ENCODE assay signal across 23 cellular contexts in genomic region chr4:74770511-74770910, GRCh38. TPM values are rescaled to one million over a fixed set of nuclear protein-coding genes. Genes with fewer than 3 reads are reported as not detected.
"Had no signal": no experiment of that assay in that cellular context is flagged by ENCODE, and none has a peak within 500 bp of the region (broad histone marks: within the 10 kb centered on the region; RNA-seq: fewer than 3 reads in every experiment).

No MANE protein-coding gene starts in this region.

- H3K27ac ChIP-seq: dorsolateral prefrontal cortex, gastrocnemius medialis, ovary, right lobe of liver, testis had no signal

- H3K27me3 ChIP-seq: dorsolateral prefrontal cortex, gastrocnemius medialis, ovary, right lobe of liver, testis, tibial artery had no signal

- H3K4me1 ChIP-seq: gastrocnemius medialis, testis had no signal

- DNase-seq: dorsolateral prefrontal cortex; effector CD4-positive, alpha-beta T cell; gastrocnemius medialis; head of caudate nucleus; kidney; mesenchymal stem cell; mucosa of descending colon; naive thymus-derived CD8-positive, alpha-beta T cell; nephron progenitor cell; occipital lobe; ovary; right lobe of liver; stimulated activated CD4-positive, alpha-beta T cell treated with anti-CD3 and anti-CD28 coated beads, Interleukin-2, amount 100 ng/mL, for 24 hours; stimulated activated CD4-positive, alpha-beta T cell treated with anti-CD3 and anti-CD28 coated beads, Interleukin-4, amount 100 ng/mL, for 24 hours; stimulated activated naive CD4-positive, alpha-beta T cell treated with Interleukin-2 at 50 U/mL for 16 hours; substantia nigra; testis; tibial artery had no signal

- H3K4me3 Mint-ChIP-seq: mesothelial cell of epicardium; naive thymus-derived CD8-positive, alpha-beta T cell; nephron progenitor cell; stimulated activated effector memory CD8-positive, alpha-beta T cell treated with anti-CD3 and anti-CD28 coated beads, Interleukin-12 subunit alpha, Interleukin-12 subunit beta, amount 100 ng/mL, for 72 hours; type B pancreatic cell had no signal

- ATAC-seq: gastrocnemius medialis; left lobe of liver; mucosa of descending colon; naive thymus-derived CD8-positive, alpha-beta T cell; right lobe of liver; stimulated activated effector memory CD8-positive, alpha-beta T cell treated with anti-CD3 and anti-CD28 coated beads, Interleukin-12 subunit alpha, Interleukin-12 subunit beta, amount 100 ng/mL, for 72 hours had no signal

- H3K4me3 ChIP-seq: dorsolateral prefrontal cortex, gastrocnemius medialis, mucosa of descending colon, ovary, right lobe of liver, testis, tibial artery had no signal

- H3K36me3 ChIP-seq: gastrocnemius medialis, ovary, right lobe of liver, tibial artery had no signal

- H3K4me1 Mint-ChIP-seq: mesothelial cell of epicardium; naive thymus-derived CD8-positive, alpha-beta T cell; stimulated activated effector memory CD8-positive, alpha-beta T cell treated with anti-CD3 and anti-CD28 coated beads, Interleukin-12 subunit alpha, Interleukin-12 subunit beta, amount 100 ng/mL, for 72 hours had no signal

- H3K9me3 Mint-ChIP-seq: mesothelial cell of epicardium; naive thymus-derived CD8-positive, alpha-beta T cell; nephron progenitor cell; type B pancreatic cell had no signal

- H3K9me3 ChIP-seq: gastrocnemius medialis, mucosa of descending colon, ovary, right lobe of liver, testis, tibial artery had no signal

- H3K27ac Mint-ChIP-seq: mesothelial cell of epicardium; naive thymus-derived CD8-positive, alpha-beta T cell; nephron progenitor cell; stimulated activated effector memory CD8-positive, alpha-beta T cell treated with anti-CD3 and anti-CD28 coated beads, Interleukin-12 subunit alpha, Interleukin-12 subunit beta, amount 100 ng/mL, for 72 hours; type B pancreatic cell had no signal

- H3K27me3 Mint-ChIP-seq: type B pancreatic cell had no signal

- H3K36me3 Mint-ChIP-seq: mesothelial cell of epicardium; naive thymus-derived CD8-positive, alpha-beta T cell; stimulated activated effector memory CD8-positive, alpha-beta T cell treated with anti-CD3 and anti-CD28 coated beads, Interleukin-12 subunit alpha, Interleukin-12 subunit beta, amount 100 ng/mL, for 72 hours; type B pancreatic cell had no signal

RNA-seq across cellular contexts. Expression of gene BTC, which starts 23.8 kb away (rescaled TPM):
- total RNA-seq: lung microvascular endothelial cell; naive thymus-derived CD8-positive, alpha-beta T cell had no signal
